10 cellular contexts compared by ENCODE assay signal in the genomic region with DNA sequence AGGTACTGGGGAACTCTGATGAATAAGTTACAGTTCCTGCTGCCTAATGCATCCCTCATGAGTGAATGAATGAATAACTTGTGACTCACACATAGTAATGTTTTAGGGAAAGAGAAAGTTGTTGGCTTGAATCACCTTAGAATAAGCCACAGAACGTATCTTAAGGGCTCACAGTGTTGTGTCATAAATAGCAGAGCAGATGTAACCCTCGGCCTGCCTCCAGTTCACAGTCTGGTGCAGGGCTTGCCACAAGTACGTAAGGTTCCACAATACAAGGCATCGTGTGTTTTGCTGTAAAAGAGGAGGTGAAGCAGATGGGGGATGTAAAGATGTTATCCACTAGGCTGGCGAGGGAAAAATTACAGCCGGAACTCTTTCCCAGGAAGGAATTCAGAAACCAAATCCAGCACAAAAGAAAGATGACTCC.
DNase-seq lines count a peak whose midpoint lies in the region; ATAC-seq, FAIRE-seq and TF ChIP-seq lines count a peak whose summit lies in the region.
"Had no signal": no experiment of that assay in that cellular context is flagged by ENCODE, and none has a peak within 500 bp of the region (broad histone marks: within the 10 kb centered on the region; RNA-seq: fewer than 3 reads in every experiment).

No MANE protein-coding gene starts in this region.

- H3K9me3 ChIP-seq in A549 (no peaks in the 10 kb centered on the region), SK-N-SH (no peaks in the 10 kb centered on the region), right cardiac atrium (ENCODE audit: control insufficient read depth, low read length) (no peaks in the 10 kb centered on the region)
- H3K9me3 ChIP-seq in CD4-positive, alpha-beta memory T cell (ENCODE audit: control insufficient read depth in 1 of 2, low read length in 2 of 2), result no peaks in the 10 kb centered on the region

- no peaks in the 10 kb centered on the region for H3K4me1 Mint-ChIP-seq in T-cell
- H3K4me1 Mint-ChIP-seq in CD4-positive, alpha-beta memory T cell, result no peaks in the 10 kb centered on the region

- CTCF ChIA-PET in A549 (lab: Yijun Ruan, JAX), result interaction anchor here (0.6 kb wide), 1 partner anchor 277 kb away, joined by 3 read pairs; no protein-coding TSS in a partner anchor
- CTCF ChIA-PET in SK-N-SH (lab: Yijun Ruan, JAX), result no interaction called here
- CTCF ChIA-PET in T-cell (lab: Charles Lee), result no interaction called here
- CTCF ChIA-PET in CD4-positive, alpha-beta memory T cell (lab: Charles Lee; ENCODE audit: partially characterized antibody), result no interaction called here

- TF ChIP-seq EP300 in A549 (IDR thresholded peaks at IDR 0.05) (no peak), SK-N-SH (IDR thresholded peaks at IDR 0.05; ENCODE audit: borderline replicate concordance in 1 of 2, low read depth in 1 of 2, low read length in 1 of 2) (peak in 1 of 2 experiments; percentile 46; a peak in 1 of 4 replicates)

- intact Hi-C loops in right cardiac atrium (cut with DNase I), result no loop called here
- intact Hi-C loops in CD4-positive, alpha-beta memory T cell (cut with micrococcal nuclease), result no loop called here

- no peak overlapping the region for H3K4me3 Mint-ChIP-seq in T-cell
- H3K4me3 Mint-ChIP-seq in CD4-positive, alpha-beta memory T cell, result no peak overlapping the region

- TF ChIP-seq RAD21 in A549 (conservative IDR thresholded peaks at IDR 0.05 in 1 of 2, IDR thresholded peaks at IDR 0.05 in 1 of 2) (no peak), SK-N-SH (IDR thresholded peaks at IDR 0.05; ENCODE audit: low read length) (no peak)

- H3K9me2 ChIP-seq in SK-N-SH, result no peaks in the 10 kb centered on the region

- POLR2A ChIA-PET in A549 (lab: Yijun Ruan, JAX), result no interaction called here
- POLR2A ChIA-PET in SK-N-SH (lab: Yijun Ruan, JAX), result no interaction called here
- POLR2A ChIA-PET in T-cell (lab: Charles Lee), result no interaction called here
- POLR2A ChIA-PET in CD4-positive, alpha-beta memory T cell (lab: Charles Lee; ENCODE audit: partially characterized antibody), result no interaction called here

- H3K4me2 ChIP-seq in A549 (0 out of 3 replicates have a peak overlapping the region, but pooled peaks have one; percentile 1), SK-N-SH (peak overlapping the region; percentile 67)

- peak overlapping the region; percentile 56 for H2AFZ ChIP-seq in SK-N-SH (ENCODE audit: low read depth)

- H3K27ac ChIP-seq in A549 (no peak overlapping the region), SK-N-SH (ENCODE audit: low read depth in 2 of 2, low read length in 1 of 2) (peak overlapping the region in 1 of 2 experiments; percentile 84; a peak in 2 of 4 replicates), right cardiac atrium (ENCODE audit: low read length) (no peak overlapping the region)
- no peak overlapping the region for H3K27ac ChIP-seq in CD4-positive, alpha-beta memory T cell (ENCODE audit: low read depth, low read length)
- H3K27ac ChIP-seq: SK-N-MC had no signal

- no peaks in the 10 kb centered on the region for H3K36me3 Mint-ChIP-seq in T-cell
- no peaks in the 10 kb centered on the region for H3K36me3 Mint-ChIP-seq in CD4-positive, alpha-beta memory T cell

- no peak for TF ChIP-seq POLR2A in A549 (IDR thresholded peaks at IDR 0.05; ENCODE audit: low read length)

- H3K27me3 ChIP-seq in SK-N-SH (ENCODE audit: insufficient read depth) (no peaks in the 10 kb centered on the region), right cardiac atrium (ENCODE audit: control insufficient read depth, insufficient read depth) (no peaks in the 10 kb centered on the region)
- no peaks in the 10 kb centered on the region for H3K27me3 ChIP-seq in CD4-positive, alpha-beta memory T cell (ENCODE audit: insufficient read depth, low read length)

- H4K20me1 ChIP-seq in SK-N-SH (ENCODE audit: insufficient read depth), result no peaks in the 10 kb centered on the region

- H3K79me2 ChIP-seq in SK-N-SH (ENCODE audit: insufficient read depth), result no peaks in the 10 kb centered on the region

- no peak for FAIRE-seq in A549 (lab: Jason Lieb, UNC)
- FAIRE-seq in D721Med (lab: Jason Lieb, UNC), result no peak
- FAIRE-seq: colon had no signal

- TF ChIP-seq CTCF in A549 (IDR thresholded peaks at IDR 0.05), result no peak
- TF ChIP-seq CTCF in SK-N-SH (IDR thresholded peaks at IDR 0.05), result no peak
- no peak for TF ChIP-seq CTCF in D721Med (IDR thresholded peaks at IDR 0.05; ENCODE audit: insufficient read depth, missing control alignments)

- H3K4me3 ChIP-seq in A549 (no peak overlapping the region), SK-N-SH (ENCODE audit: low read depth in 2 of 2, low read length in 1 of 2) (peak overlapping the region in 1 of 2 experiments; percentile 40; a peak in 2 of 4 replicates), right cardiac atrium (ENCODE audit: low read length) (no peak overlapping the region)
- H3K4me3 ChIP-seq in CD4-positive, alpha-beta memory T cell (ENCODE audit: low read length in 2 of 2), result no peak overlapping the region
- H3K4me3 ChIP-seq: SK-N-MC had no signal

- H3K27me3 Mint-ChIP-seq in T-cell, result peaks cover 0 to 3% of the 10 kb centered on the region in 2 donors
- H3K27me3 Mint-ChIP-seq in CD4-positive, alpha-beta memory T cell, result peaks cover 0 to 1% of the 10 kb centered on the region in 2 donors

- peak; percentile 2 to 31 for DNase-seq in A549 (ENCODE audit: low read depth in 1 of 2, low spot score in 1 of 2)
- DNase-seq in H4 (ENCODE audit: low spot score), result peak; percentile 86
- DNase-seq in SK-N-SH, result no peak
- DNase-seq in right cardiac atrium, result peak; percentile 23 to 56 (median 50)
- DNase-seq in T-cell, result no peak
- DNase-seq in germinal center (ENCODE audit: low spot score), result no peak
- DNase-seq in CD4-positive, alpha-beta memory T cell, result no peak
- no peak for DNase-seq in D721Med (ENCODE audit: insufficient read length, low spot score)

- no peaks in the 10 kb centered on the region for H3K4me1 ChIP-seq in A549
- no peaks in the 10 kb centered on the region; a peak in 1 of 4 replicates for H3K4me1 ChIP-seq in SK-N-SH (ENCODE audit: control insufficient read depth in 1 of 2, insufficient read depth in 2 of 2, low read depth in 1 of 2, low read length in 1 of 2)
- H3K4me1 ChIP-seq in right cardiac atrium (ENCODE audit: control insufficient read depth, insufficient read depth, low read length), result peaks cover 3% of the 10 kb centered on the region
- H3K4me1 ChIP-seq in CD4-positive, alpha-beta memory T cell (ENCODE audit: insufficient read depth, low read length), result no peaks in the 10 kb centered on the region

- peaks cover 18% of the 10 kb centered on the region for H3F3A ChIP-seq in SK-N-SH (replicated peaks; ENCODE audit: insufficient read depth)

- ATAC-seq in A549 (peak; percentile 79 to 96), right cardiac atrium (peak; percentile 65 to 88), T-cell (replicated peaks in 1 of 4) (no peak)

- H3K9ac ChIP-seq in SK-N-SH, result peak overlapping the region; percentile 47

- no peaks in the 10 kb centered on the region for H3K9me3 Mint-ChIP-seq in T-cell
- H3K9me3 Mint-ChIP-seq in CD4-positive, alpha-beta memory T cell, result peaks cover 0 to 2% (median 0%) of the 10 kb centered on the region in 8 donors

- 11% methylated on average over 6 of the region's 6 CpGs for WGBS in A549 (ENCODE audit: missing lambda C conversion rate)
- WGBS in SK-N-SH (ENCODE audit: low lambda C conversion rate), result under 1% methylated on average over 6 of the region's 6 CpGs
- 34% methylated on average over 6 of the region's 6 CpGs for WGBS in right cardiac atrium

- H3K27ac Mint-ChIP-seq in T-cell, result no peak overlapping the region
- H3K27ac Mint-ChIP-seq in CD4-positive, alpha-beta memory T cell, result no peak overlapping the region

- H3K36me3 ChIP-seq in SK-N-SH (replicated peaks in 1 of 2; ENCODE audit: control insufficient read depth in 1 of 2, insufficient read depth in 2 of 2, low read length in 1 of 2), result no peaks in the 10 kb centered on the region
- no peaks in the 10 kb centered on the region for H3K36me3 ChIP-seq in CD4-positive, alpha-beta memory T cell (ENCODE audit: insufficient read depth, low read length)

TF ChIP-seq in A549, 52 proteins besides CTCF, POLR2A, EP300 and RAD21:
- no peak for TF ChIP-seq RFX5 (IDR thresholded peaks at IDR 0.05)
- no peak for TF ChIP-seq FOSL2 (IDR thresholded peaks at IDR 0.05)
- peak; percentile 30 for TF ChIP-seq FOSL2 (CRISPR knock-in tag; IDR thresholded peaks at IDR 0.05)
- TF ChIP-seq BHLHE40 (IDR thresholded peaks at IDR 0.05; ENCODE audit: low read depth, low read length), result no peak
- no peak for TF ChIP-seq JUN (IDR thresholded peaks at IDR 0.05)

TF ChIP-seq in SK-N-SH, 30 proteins besides CTCF, POLR2A, EP300 and RAD21 (continues in another document):
- TF ChIP-seq, protein P1, sequence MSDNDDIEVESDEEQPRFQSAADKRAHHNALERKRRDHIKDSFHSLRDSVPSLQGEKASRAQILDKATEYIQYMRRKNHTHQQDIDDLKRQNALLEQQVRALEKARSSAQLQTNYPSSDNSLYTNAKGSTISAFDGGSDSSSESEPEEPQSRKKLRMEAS (IDR thresholded peaks at IDR 0.05; ENCODE audit: low read depth), result peak; percentile 47; the same call in 1 of the 2 replicates
- no peak for TF ChIP-seq CHD2 (IDR thresholded peaks at IDR 0.05; ENCODE audit: low read length, partially characterized antibody)
- TF ChIP-seq FOXM1 (IDR thresholded peaks at IDR 0.05; ENCODE audit: low read depth), result no peak
- TF ChIP-seq SMC3 (IDR thresholded peaks at IDR 0.05; ENCODE audit: low read depth, low read length), result no peak
- TF ChIP-seq TEAD4 (IDR thresholded peaks at IDR 0.05; ENCODE audit: borderline replicate concordance, insufficient read depth), result peak; percentile 10; the same call in 1 of the 2 replicates
- TF ChIP-seq, protein P2, sequence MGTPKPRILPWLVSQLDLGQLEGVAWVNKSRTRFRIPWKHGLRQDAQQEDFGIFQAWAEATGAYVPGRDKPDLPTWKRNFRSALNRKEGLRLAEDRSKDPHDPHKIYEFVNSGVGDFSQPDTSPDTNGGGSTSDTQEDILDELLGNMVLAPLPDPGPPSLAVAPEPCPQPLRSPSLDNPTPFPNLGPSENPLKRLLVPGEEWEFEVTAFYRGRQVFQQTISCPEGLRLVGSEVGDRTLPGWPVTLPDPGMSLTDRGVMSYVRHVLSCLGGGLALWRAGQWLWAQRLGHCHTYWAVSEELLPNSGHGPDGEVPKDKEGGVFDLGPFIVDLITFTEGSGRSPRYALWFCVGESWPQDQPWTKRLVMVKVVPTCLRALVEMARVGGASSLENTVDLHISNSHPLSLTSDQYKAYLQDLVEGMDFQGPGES (IDR thresholded peaks at IDR 0.05; ENCODE audit: low read depth, low read length), result no peak
- TF ChIP-seq MEF2A (IDR thresholded peaks at IDR 0.05; ENCODE audit: borderline replicate concordance, low read depth), result peak; percentile 24; the same call in 1 of the 2 replicates
- no peak for TF ChIP-seq FOXJ3 (CRISPR knock-in tag; IDR thresholded peaks at IDR 0.05)
- no peak for TF ChIP-seq NRF1 (IDR thresholded peaks at IDR 0.05; ENCODE audit: low read depth, low read length)
- no peak for TF ChIP-seq GABPA (IDR thresholded peaks at IDR 0.05; ENCODE audit: low read depth)
- peak; percentile 94 for TF ChIP-seq FOSL2 (IDR thresholded peaks at IDR 0.05; ENCODE audit: borderline replicate concordance, low read depth)

Comparison
In these comparisons a context has a peak if more than half of its experiments do, and no peak if none do; other contexts are left out.
1. ATAC-seq: peak in A549 (2 of 2) and right cardiac atrium (2 of 2); none in T-cell (0 of 4).
2. DNase-seq: peak in A549 (2 of 2), H4 (single experiment) and right cardiac atrium (3 of 3); none in SK-N-SH (single experiment), T-cell (0 of 34), germinal center (single experiment), CD4-positive, alpha-beta memory T cell (0 of 5) and D721Med (single experiment).